8 cellular contexts compared by ENCODE assay signal in genomic region chr14:23478109-23478698, GRCh38. TPM values are rescaled to one million over a fixed set of nuclear protein-coding genes. Genes with fewer than 3 reads are reported as not detected.
A peak's percentile ranks its signal among the peaks of the same experiment; 100 is the strongest.
DNase-seq lines count a peak whose midpoint lies in the region; ATAC-seq lines count a peak whose summit lies in the region.

No MANE protein-coding gene starts in this region.

- H3K36me3 Mint-ChIP-seq in activated CD4-positive, alpha-beta T cell treated with anti-CD3 and anti-CD28 coated beads, Interleukin-2, amount 10 ng/mL, durations not matched to agents 7 days and 5 days (ENCODE audit: low read depth) = peaks cover 33% of the 10 kb centered on the region
- H3K36me3 Mint-ChIP-seq in stimulated activated effector memory CD8-positive, alpha-beta T cell treated with anti-CD3 and anti-CD28 coated beads, Interleukin-12 subunit alpha, Interleukin-12 subunit beta, amount 100 ng/mL, for 72 hours = peaks cover 3% of the 10 kb centered on the region

- peak; percentile 48 for ATAC-seq in GM21786 (IDR thresholded peaks at IDR 0.05; ENCODE audit: unreplicated experiment)
- peak; percentile 57 for ATAC-seq in stimulated activated effector memory CD8-positive, alpha-beta T cell treated with anti-CD3 and anti-CD28 coated beads, Interleukin-12 subunit alpha, Interleukin-12 subunit beta, amount 100 ng/mL, for 72 hours
- ATAC-seq in GM21367 (IDR thresholded peaks at IDR 0.05; ENCODE audit: unreplicated experiment) = no peak

- H3K4me3 Mint-ChIP-seq in activated CD4-positive, alpha-beta T cell treated with anti-CD3 and anti-CD28 coated beads, Interleukin-2, amount 10 ng/mL, durations not matched to agents 7 days and 5 days = no peak overlapping the region
- H3K4me3 Mint-ChIP-seq in stimulated activated effector memory CD8-positive, alpha-beta T cell treated with anti-CD3 and anti-CD28 coated beads, Interleukin-12 subunit alpha, Interleukin-12 subunit beta, amount 100 ng/mL, for 72 hours = no peak overlapping the region

- DNase-seq in AG08395 (ENCODE audit: low spot score) (peak; percentile 67), NCI-H526 treated with DMSO at 0.1 percent for 48 hours (lab: John Stamatoyannopoulos, UW) (peak; percentile 40), middle frontal gyrus (ENCODE audit: extremely low spot score, low spot score) (peak; percentile 73)
- DNase-seq in activated CD4-positive, alpha-beta T cell treated with anti-CD3 and anti-CD28 coated beads, Interleukin-2, amount 10 ng/mL, durations not matched to agents 7 days and 5 days = peak; percentile 79
- peak; percentile 46 for DNase-seq in effector CD8-positive, alpha-beta T cell (lab: John Stamatoyannopoulos, UW)
- DNase-seq in stimulated activated effector memory CD8-positive, alpha-beta T cell treated with anti-CD3 and anti-CD28 coated beads, Interleukin-12 subunit alpha, Interleukin-12 subunit beta, amount 100 ng/mL, for 72 hours (ENCODE audit: low spot score in 2 of 2) = peak; percentile 40 to 69

- peaks cover 5% of the 10 kb centered on the region for H3K4me1 Mint-ChIP-seq in activated CD4-positive, alpha-beta T cell treated with anti-CD3 and anti-CD28 coated beads, Interleukin-2, amount 10 ng/mL, durations not matched to agents 7 days and 5 days
- peaks cover 6% of the 10 kb centered on the region for H3K4me1 Mint-ChIP-seq in stimulated activated effector memory CD8-positive, alpha-beta T cell treated with anti-CD3 and anti-CD28 coated beads, Interleukin-12 subunit alpha, Interleukin-12 subunit beta, amount 100 ng/mL, for 72 hours

- H3K27ac Mint-ChIP-seq in activated CD4-positive, alpha-beta T cell treated with anti-CD3 and anti-CD28 coated beads, Interleukin-2, amount 10 ng/mL, durations not matched to agents 7 days and 5 days = no peak overlapping the region
- H3K27ac Mint-ChIP-seq in stimulated activated effector memory CD8-positive, alpha-beta T cell treated with anti-CD3 and anti-CD28 coated beads, Interleukin-12 subunit alpha, Interleukin-12 subunit beta, amount 100 ng/mL, for 72 hours = no peak overlapping the region

- POLR2A ChIA-PET in activated CD4-positive, alpha-beta T cell treated with anti-CD3 and anti-CD28 coated beads, Interleukin-2, amount 10 ng/mL, durations not matched to agents 7 days and 5 days (lab: Charles Lee) = interaction anchor here (0.6 to 0.7 kb wide), 2 partner anchors 71 to 81 kb away, joined by 3 to 4 read pairs; no protein-coding TSS in a partner anchor

- H3K27me3 Mint-ChIP-seq in activated CD4-positive, alpha-beta T cell treated with anti-CD3 and anti-CD28 coated beads, Interleukin-2, amount 10 ng/mL, durations not matched to agents 7 days and 5 days = no peaks in the 10 kb centered on the region

- CTCF ChIA-PET in activated CD4-positive, alpha-beta T cell treated with anti-CD3 and anti-CD28 coated beads, Interleukin-2, amount 10 ng/mL, durations not matched to agents 7 days and 5 days (lab: Charles Lee) = interaction anchor here (0.6 to 7.5 kb wide), 14 partner anchors 8 to 286 kb away, joined by 3 to 96 read pairs (median 3); partner anchors contain the start of genes AP1G2 and NGDN

- H3K9me3 Mint-ChIP-seq in activated CD4-positive, alpha-beta T cell treated with anti-CD3 and anti-CD28 coated beads, Interleukin-2, amount 10 ng/mL, durations not matched to agents 7 days and 5 days = no peaks in the 10 kb centered on the region
- H3K9me3 Mint-ChIP-seq in stimulated activated effector memory CD8-positive, alpha-beta T cell treated with anti-CD3 and anti-CD28 coated beads, Interleukin-12 subunit alpha, Interleukin-12 subunit beta, amount 100 ng/mL, for 72 hours = no peaks in the 10 kb centered on the region

RNA-seq across cellular contexts. Expression of gene NGDN, which starts 8.7 kb away (rescaled TPM):
- total RNA-seq in activated CD4-positive, alpha-beta T cell treated with anti-CD3 and anti-CD28 coated beads, Interleukin-2, amount 10 ng/mL, durations not matched to agents 7 days and 5 days = 10 to 100 TPM; 46.4 to 47.3 TPM

RNA-seq across cellular contexts. Expression of gene MYH7, which starts 42.7 kb away (rescaled TPM):
- total RNA-seq in activated CD4-positive, alpha-beta T cell treated with anti-CD3 and anti-CD28 coated beads, Interleukin-2, amount 10 ng/mL, durations not matched to agents 7 days and 5 days = under 1 TPM; 0.04 to 0.07 TPM
